17 cellular contexts compared by ENCODE assay signal in the genomic region with DNA sequence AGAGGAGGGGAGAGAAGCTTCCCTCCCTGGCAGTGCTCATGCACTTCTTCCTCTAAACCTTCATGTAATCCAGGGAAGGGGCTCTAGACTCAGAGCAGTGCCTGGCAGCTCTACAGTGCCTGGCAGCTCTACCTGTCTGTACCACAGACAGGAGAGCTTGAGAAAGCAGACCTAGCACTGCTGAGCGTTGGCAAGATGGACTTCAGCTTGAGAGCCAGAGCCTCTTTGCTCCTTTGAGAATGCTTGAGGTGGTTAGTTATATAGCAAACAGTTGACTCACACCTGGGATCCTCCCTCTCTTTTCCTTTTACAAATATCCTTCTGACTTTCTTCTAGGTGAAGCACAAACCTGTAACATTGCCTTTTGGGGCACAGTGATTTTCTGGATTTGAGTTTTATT.
"Had no signal": no experiment of that assay in that cellular context is flagged by ENCODE, and none has a peak within 500 bp of the region (broad histone marks: within the 10 kb centered on the region; RNA-seq: fewer than 3 reads in every experiment).

No MANE protein-coding gene starts in this region.

- H3K4me1 Mint-ChIP-seq: nephron progenitor cell had no signal

- H3K27ac ChIP-seq: ascending aorta, sigmoid colon had no signal

- H3K4me1 ChIP-seq: ascending aorta had no signal

- H3K27me3 ChIP-seq: ascending aorta, sigmoid colon had no signal

- H3K9me3 ChIP-seq: ascending aorta, sigmoid colon had no signal

- H3K9me3 Mint-ChIP-seq: activated CD8-positive, alpha-beta T cell treated with anti-CD3 and anti-CD28 coated beads for 36 hours; activated naive CD4-positive, alpha-beta T cell treated with anti-CD3 and anti-CD28 coated beads for 36 hours; activated naive CD8-positive, alpha-beta T cell treated with anti-CD3 and anti-CD28 coated beads, Interleukin-2, amount 50 U/mL, for 24 hours; activated T-cell treated with anti-CD3 and anti-CD28 coated beads, Interleukin-2, amount 50 U/mL, for 24 hours; activated T-helper 2 cell treated with anti-CD3 and anti-CD28 coated beads, Interferon-gamma antibody, Interleukin-2, Interleukin-4, amounts not matched to agents 10 μg/mL and 5 μg/mL and 100 μg/mL, durations not matched to agents 14 hours and 24 hours and 36 hours; effector memory CD8-positive, alpha-beta T cell; nephron progenitor cell; stimulated activated naive B cell treated with anti-CD40 and anti-IgM and Interleukin-4, amounts not matched to agents 10 μg/mL and 1 μg/mL and 100 μg/mL, for 72 hours had no signal

- H3K4me3 Mint-ChIP-seq: activated CD8-positive, alpha-beta T cell treated with anti-CD3 and anti-CD28 coated beads for 36 hours; activated naive CD4-positive, alpha-beta T cell treated with anti-CD3 and anti-CD28 coated beads for 36 hours; activated naive CD8-positive, alpha-beta T cell treated with anti-CD3 and anti-CD28 coated beads, Interleukin-2, amount 50 U/mL, for 24 hours; activated T-cell treated with anti-CD3 and anti-CD28 coated beads, Interleukin-2, amount 50 U/mL, for 24 hours; nephron progenitor cell; stimulated activated naive B cell treated with anti-CD40 and anti-IgM and Interleukin-4, amounts not matched to agents 10 μg/mL and 1 μg/mL and 100 μg/mL, for 72 hours had no signal

- ATAC-seq: activated CD8-positive, alpha-beta T cell treated with anti-CD3 and anti-CD28 coated beads for 36 hours; activated naive CD8-positive, alpha-beta T cell treated with anti-CD3 and anti-CD28 coated beads, Interleukin-2, amount 50 U/mL, for 24 hours; left ventricle myocardium superior; stimulated activated naive B cell treated with anti-CD40 and anti-IgM and Interleukin-4, amounts not matched to agents 10 μg/mL and 1 μg/mL and 100 μg/mL, for 72 hours had no signal

- H3K4me3 ChIP-seq: ascending aorta, sigmoid colon had no signal

- H3K27me3 Mint-ChIP-seq: activated CD8-positive, alpha-beta T cell treated with anti-CD3 and anti-CD28 coated beads for 36 hours; activated naive CD8-positive, alpha-beta T cell treated with anti-CD3 and anti-CD28 coated beads, Interleukin-2, amount 50 U/mL, for 24 hours; activated T-cell treated with anti-CD3 and anti-CD28 coated beads, Interleukin-2, amount 50 U/mL, for 24 hours; effector memory CD8-positive, alpha-beta T cell; stimulated activated naive B cell treated with anti-CD40 and anti-IgM and Interleukin-4, amounts not matched to agents 10 μg/mL and 1 μg/mL and 100 μg/mL, for 72 hours had no signal

- DNase-seq: activated CD4-positive, alpha-beta T cell treated with anti-CD3 and anti-CD28 coated beads for 48 hours; activated CD4-positive, CD25-positive, alpha-beta regulatory T cell; activated CD8-positive, alpha-beta T cell treated with anti-CD3 and anti-CD28 coated beads for 36 hours; activated naive CD4-positive, alpha-beta T cell treated with anti-CD3 and anti-CD28 coated beads for 36 hours; activated naive CD8-positive, alpha-beta T cell treated with anti-CD3 and anti-CD28 coated beads, Interleukin-2, amount 50 U/mL, for 24 hours; activated T-cell treated with anti-CD3 and anti-CD28 coated beads, Interleukin-2, amount 50 U/mL, for 24 hours; effector memory CD8-positive, alpha-beta T cell; foreskin fibroblast; left ventricle myocardium superior; nephron progenitor cell; occipital lobe; posterior cingulate gyrus; sigmoid colon; stimulated activated naive B cell treated with anti-CD40 and anti-IgM and Interleukin-4, amounts not matched to agents 10 μg/mL and 1 μg/mL and 100 μg/mL, for 72 hours; T1000 had no signal

- H3K27ac Mint-ChIP-seq: activated CD8-positive, alpha-beta T cell treated with anti-CD3 and anti-CD28 coated beads for 36 hours; activated naive CD4-positive, alpha-beta T cell treated with anti-CD3 and anti-CD28 coated beads for 36 hours; activated T-cell treated with anti-CD3 and anti-CD28 coated beads, Interleukin-2, amount 50 U/mL, for 24 hours; activated T-helper 2 cell treated with anti-CD3 and anti-CD28 coated beads, Interferon-gamma antibody, Interleukin-2, Interleukin-4, amounts not matched to agents 10 μg/mL and 5 μg/mL and 100 μg/mL, durations not matched to agents 14 hours and 24 hours and 36 hours; nephron progenitor cell; stimulated activated naive B cell treated with anti-CD40 and anti-IgM and Interleukin-4, amounts not matched to agents 10 μg/mL and 1 μg/mL and 100 μg/mL, for 72 hours had no signal
